Comparison of ENCODE assay signal across 8 cellular contexts in genomic region chr1:51728611-51729155, GRCh38.
A peak's percentile ranks its signal among the peaks of the same experiment; 100 is the strongest.
DNase-seq lines count a peak whose midpoint lies in the region; ATAC-seq and TF ChIP-seq lines count a peak whose summit lies in the region.

No MANE protein-coding gene starts in this region.

- 35% methylated on average over 12 of the region's 12 CpGs for WGBS in prostate gland

- BruUV-seq in OCI-LY7 (replicated peaks; lab: Mats Ljungman, UMichigan) = no TSS peak

- H3K4me1 ChIP-seq in OCI-LY7 (ENCODE audit: insufficient read depth, low read length, poor library complexity, severe bottlenecking) = peaks cover 48% of the 10 kb centered on the region
- H3K4me1 ChIP-seq in prostate gland (replicated peaks) = peaks cover 9% of the 10 kb centered on the region

- DNase-seq in OCI-LY7 (ENCODE audit: low spot score) (peak; percentile 34), epithelial cell of esophagus (ENCODE audit: low read depth) (no peak), prostate gland (ENCODE audit: low spot score) (no peak), iPS-NIHi7 (ENCODE audit: extremely low spot score) (no peak), kidney glomerular epithelial cell (lab: John Stamatoyannopoulos, UW) (no peak)

- no peaks in the 10 kb centered on the region for H3K27me3 ChIP-seq in prostate gland (replicated peaks; ENCODE audit: insufficient read depth)

- H3K36me3 ChIP-seq in OCI-LY7 (ENCODE audit: insufficient read depth, low read length) (no peaks in the 10 kb centered on the region), prostate gland (no peaks in the 10 kb centered on the region)

- H3K9me2 ChIP-seq in OCI-LY7 (ENCODE audit: insufficient read depth, low read length) = no peaks in the 10 kb centered on the region

- peaks cover 38% of the 10 kb centered on the region for H3K79me2 ChIP-seq in OCI-LY7 (ENCODE audit: insufficient read depth, low read depth, low read length)

- CTCF ChIA-PET in OCI-LY7 (lab: Charles Lee; ENCODE audit: unreplicated experiment) = interaction anchor here (0.7 kb wide), 1 partner anchor 38 kb away, joined by 3 read pairs; no protein-coding TSS in a partner anchor

- ATAC-seq in GM21528 (IDR thresholded peaks at IDR 0.05; ENCODE audit: low FRiP score, unreplicated experiment) = no peak
- no peak for ATAC-seq in HG03469 (IDR thresholded peaks at IDR 0.05; ENCODE audit: unreplicated experiment)

- no peak for TF ChIP-seq POLR2A in prostate gland (IDR thresholded peaks at IDR 0.05)

- no peak for TF ChIP-seq CTCF in OCI-LY7 (conservative IDR thresholded peaks at IDR 0.05; ENCODE audit: low read length)
- TF ChIP-seq CTCF in epithelial cell of esophagus (IDR thresholded peaks at IDR 0.05; ENCODE audit: insufficient read depth, low read depth, low read length, missing control alignments) = no peak
- TF ChIP-seq CTCF in prostate gland (IDR thresholded peaks at IDR 0.05) = no peak

- peak overlapping the region; percentile 94 for H2AFZ ChIP-seq in OCI-LY7 (ENCODE audit: low read length)

- H3K4me3 ChIP-seq in GM08714 (ENCODE audit: low read length) (peak overlapping the region; percentile 89), OCI-LY7 (ENCODE audit: low read depth, low read length, poor library complexity, severe bottlenecking) (peak overlapping the region; percentile 83), epithelial cell of esophagus (ENCODE audit: low read length) (peak overlapping the region; percentile 74), prostate gland (peak overlapping the region; percentile 43 to 65)

- peak overlapping the region; percentile 99 for H3K4me2 ChIP-seq in OCI-LY7 (ENCODE audit: low read length)

- peaks cover 8% of the 10 kb centered on the region; the same call in 1 of the 2 replicates for H4K20me1 ChIP-seq in OCI-LY7 (ENCODE audit: insufficient read depth, low read length)

- intact Hi-C loops in OCI-LY7 (cut with micrococcal nuclease; ENCODE audit: unreplicated experiment) (loop anchor here (1.0 to 2.0 kb wide), 2 partner anchors 210 to 328 kb away; partner anchors contain the start of genes BTF3L4 and EPS15), prostate gland (cut with DNase I) (no loop called here)

- POLR2A ChIA-PET in OCI-LY7 (lab: Charles Lee) = interaction anchor here (0.7 to 1.0 kb wide), 5 partner anchors 10 to 977 kb away, joined by 4 to 12 read pairs (median 4); no protein-coding TSS in a partner anchor

- peak overlapping the region; percentile 67 for H3K27ac ChIP-seq in OCI-LY7 (ENCODE audit: low read depth, low read length, poor library complexity, severe bottlenecking)
- no peak overlapping the region for H3K27ac ChIP-seq in prostate gland

- H3K9me3 ChIP-seq in OCI-LY7 (ENCODE audit: low read length) (no peaks in the 10 kb centered on the region), prostate gland (no peaks in the 10 kb centered on the region)
